In genomic region chr1:65670518-65670917, GRCh38 we compare ENCODE assay signal across 28 cellular contexts.
"Had no signal": no experiment of that assay in that cellular context is flagged by ENCODE, and none has a peak within 500 bp of the region (broad histone marks: within the 10 kb centered on the region; RNA-seq: fewer than 3 reads in every experiment).

No MANE protein-coding gene starts in this region.

- H3K27me3 ChIP-seq: colonic mucosa, dorsolateral prefrontal cortex, esophagus squamous epithelium, foreskin keratinocyte had no signal

- H3K27ac ChIP-seq: colonic mucosa, coronary artery, dorsolateral prefrontal cortex, epithelial cell of prostate, esophagus muscularis mucosa, esophagus squamous epithelium, foreskin keratinocyte, gastrocnemius medialis, gastroesophageal sphincter, heart left ventricle, heart right ventricle had no signal

- H3K4me1 ChIP-seq: colonic mucosa, esophagus muscularis mucosa, esophagus squamous epithelium, foreskin keratinocyte, gastrocnemius medialis, gastroesophageal sphincter, heart left ventricle, heart right ventricle had no signal

- FAIRE-seq: colon, endometrium, endothelial cell of umbilical vein, frontal cortex had no signal

- DNase-seq: colonic mucosa; cortex of kidney; dermis blood vessel endothelial cell; dorsolateral prefrontal cortex; effector CD4-positive, alpha-beta T cell; effector CD8-positive, alpha-beta T cell; effector memory CD4-positive, alpha-beta T cell; effector memory CD8-positive, alpha-beta T cell; endodermal cell; erythroblast; esophagus squamous epithelium; foreskin fibroblast; foreskin keratinocyte; foreskin melanocyte; gastrocnemius medialis; glutamatergic neuron; head of caudate nucleus; heart left ventricle; heart right ventricle had no signal

- ATAC-seq: effector memory CD8-positive, alpha-beta T cell; esophagus mucosa; foreskin keratinocyte; gastrocnemius medialis; gastroesophageal sphincter; heart left ventricle; heart right ventricle had no signal

- H3K9me3 ChIP-seq: colonic mucosa, esophagus squamous epithelium, gastrocnemius medialis had no signal

- H3K4me3 ChIP-seq: colonic mucosa, coronary artery, dorsolateral prefrontal cortex, esophagus muscularis mucosa, esophagus squamous epithelium, gastrocnemius medialis, gastroesophageal sphincter, heart left ventricle, heart right ventricle had no signal

- H3K36me3 ChIP-seq: colonic mucosa, esophagus muscularis mucosa, esophagus squamous epithelium, gastrocnemius medialis, gastroesophageal sphincter, heart left ventricle, heart right ventricle had no signal
